1 cellular context compared by ENCODE assay signal in the genomic region with DNA sequence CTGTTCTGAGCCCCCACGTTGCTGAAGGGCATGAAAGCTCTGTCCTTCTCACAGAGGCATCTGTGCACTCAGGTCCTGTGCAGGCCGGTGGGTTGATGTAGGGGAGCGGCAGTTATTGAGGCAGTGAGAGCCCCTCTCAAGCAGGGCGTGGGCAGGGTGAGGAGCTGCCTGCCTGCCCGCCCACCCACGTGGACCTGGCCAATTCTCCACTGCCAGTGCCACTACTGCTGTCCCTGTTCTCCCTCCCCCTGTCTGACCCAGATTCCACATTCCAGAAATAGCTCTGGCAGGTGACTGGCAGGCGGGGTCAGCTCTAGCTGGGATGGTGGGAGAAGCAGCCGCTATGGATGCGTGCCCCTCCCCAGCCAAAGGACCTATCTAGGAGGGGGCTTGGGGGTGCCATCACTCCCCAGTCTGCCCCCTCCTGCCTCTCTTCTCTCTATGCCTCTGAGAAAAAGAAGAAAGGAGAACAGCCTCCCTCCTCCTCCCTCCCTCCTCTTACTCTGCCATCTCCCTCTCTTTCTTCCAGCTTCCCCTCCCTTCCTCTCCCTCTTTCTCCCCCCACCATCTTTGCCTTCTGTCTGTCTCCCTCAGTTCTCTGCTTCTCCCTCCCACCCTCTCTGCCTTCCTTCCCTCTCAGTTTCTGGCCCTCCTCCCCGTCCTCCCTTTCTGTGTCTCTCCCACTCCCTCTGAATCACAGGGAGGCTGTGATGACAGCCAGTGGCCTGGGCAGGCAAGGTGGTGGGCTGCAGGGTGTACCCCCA.
TF ChIP-seq lines count a peak whose summit lies in the region.

No MANE protein-coding gene starts in this region.

TF ChIP-seq in H1, 55 proteins besides CTCF, POLR2A, EP300 and RAD21:
- TF ChIP-seq JUND (IDR thresholded peaks at IDR 0.05; ENCODE audit: low read length), result no peak
- peak; percentile 27; the same call in 1 of the 2 replicates for TF ChIP-seq SP1 (IDR thresholded peaks at IDR 0.05; ENCODE audit: low read depth, low read length)
- TF ChIP-seq, protein P1, sequence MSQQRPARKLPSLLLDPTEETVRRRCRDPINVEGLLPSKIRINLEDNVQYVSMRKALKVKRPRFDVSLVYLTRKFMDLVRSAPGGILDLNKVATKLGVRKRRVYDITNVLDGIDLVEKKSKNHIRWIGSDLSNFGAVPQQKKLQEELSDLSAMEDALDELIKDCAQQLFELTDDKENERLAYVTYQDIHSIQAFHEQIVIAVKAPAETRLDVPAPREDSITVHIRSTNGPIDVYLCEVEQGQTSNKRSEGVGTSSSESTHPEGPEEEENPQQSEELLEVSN (IDR thresholded peaks at IDR 0.05), result 0 out of 2 replicates have a peak, but pooled peaks have one; percentile 16
- no peak for TF ChIP-seq KDM5A (IDR thresholded peaks at IDR 0.05; ENCODE audit: low read length)
- no peak for TF ChIP-seq POLR2AphosphoS5 (IDR thresholded peaks at IDR 0.05; ENCODE audit: low read depth, low read length)
- TF ChIP-seq, protein P2, sequence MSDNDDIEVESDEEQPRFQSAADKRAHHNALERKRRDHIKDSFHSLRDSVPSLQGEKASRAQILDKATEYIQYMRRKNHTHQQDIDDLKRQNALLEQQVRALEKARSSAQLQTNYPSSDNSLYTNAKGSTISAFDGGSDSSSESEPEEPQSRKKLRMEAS (IDR thresholded peaks at IDR 0.05), result peak; percentile 64; the same call in 1 of the 2 replicates
- no peak for TF ChIP-seq CBX8 (IDR thresholded peaks at IDR 0.05; ENCODE audit: borderline replicate concordance, low read depth, low read length)
- TF ChIP-seq BACH1 (IDR thresholded peaks at IDR 0.05; ENCODE audit: low read length), result no peak
- TF ChIP-seq TEAD4 (IDR thresholded peaks at IDR 0.05; ENCODE audit: low read depth, low read length), result peak; percentile 90
- no peak for TF ChIP-seq RXRA (IDR thresholded peaks at IDR 0.05; ENCODE audit: insufficient read depth, low read depth, low read length)
- 0 out of 2 replicates have a peak, but pooled peaks have one; percentile 9 for TF ChIP-seq TCF12 (IDR thresholded peaks at IDR 0.05; ENCODE audit: low read depth, low read length)
- TF ChIP-seq SAP30 (IDR thresholded peaks at IDR 0.05; ENCODE audit: insufficient read depth, insufficient replicate concordance, low read length), result no peak
